Comparison of ENCODE assay signal across 25 cellular contexts in genomic region chr9:124439661-124440243, GRCh38. TPM values are rescaled to one million over a fixed set of nuclear protein-coding genes. Genes with fewer than 3 reads are reported as not detected.
"Had no signal": no experiment of that assay in that cellular context is flagged by ENCODE, and none has a peak within 500 bp of the region (broad histone marks: within the 10 kb centered on the region; RNA-seq: fewer than 3 reads in every experiment).

No MANE protein-coding gene starts in this region.

- H3K9me3 Mint-ChIP-seq: stimulated activated naive CD8-positive, alpha-beta T cell treated with anti-CD3 and anti-CD28 coated beads, Interleukin-15, amount 100 ng/mL, for 72 hours had no signal

- H3K4me1 Mint-ChIP-seq: naive thymus-derived CD8-positive, alpha-beta T cell; stimulated activated naive CD8-positive, alpha-beta T cell treated with anti-CD3 and anti-CD28 coated beads, Interleukin-15, amount 100 ng/mL, for 72 hours had no signal

- FAIRE-seq: colon, endothelial cell of umbilical vein, islet of Langerhans had no signal

- H3K4me3 ChIP-seq: heart right ventricle, mucosa of descending colon, ovary, testis, transverse colon had no signal

- H3K9me3 ChIP-seq: mucosa of descending colon, testis had no signal

- ATAC-seq: naive thymus-derived CD8-positive, alpha-beta T cell; right cardiac atrium; stimulated activated naive B cell treated with anti-CD40 and anti-IgM and Interleukin-4, amounts not matched to agents 10 μg/mL and 1 μg/mL and 100 μg/mL, for 72 hours; stimulated activated naive CD8-positive, alpha-beta T cell treated with anti-CD3 and anti-CD28 coated beads, Interleukin-15, amount 100 ng/mL, for 72 hours had no signal

- H3K4me1 ChIP-seq: heart right ventricle, testis, transverse colon had no signal

- H3K36me3 ChIP-seq: heart right ventricle, ovary, transverse colon had no signal

- H3K27ac Mint-ChIP-seq: progenitor cell of endocrine pancreas; stimulated activated naive B cell treated with anti-CD40 and anti-IgM and Interleukin-4, amounts not matched to agents 10 μg/mL and 1 μg/mL and 100 μg/mL, for 72 hours; stimulated activated naive CD8-positive, alpha-beta T cell treated with anti-CD3 and anti-CD28 coated beads, Interleukin-15, amount 100 ng/mL, for 72 hours had no signal

- H3K27me3 ChIP-seq: ovary, testis had no signal

- H3K27ac ChIP-seq: heart right ventricle, ovary, testis, transverse colon had no signal

- H3K4me3 Mint-ChIP-seq: naive thymus-derived CD8-positive, alpha-beta T cell; stimulated activated naive B cell treated with anti-CD40 and anti-IgM and Interleukin-4, amounts not matched to agents 10 μg/mL and 1 μg/mL and 100 μg/mL, for 72 hours; stimulated activated naive CD8-positive, alpha-beta T cell treated with anti-CD3 and anti-CD28 coated beads, Interleukin-15, amount 100 ng/mL, for 72 hours had no signal

- H3K36me3 Mint-ChIP-seq: naive thymus-derived CD8-positive, alpha-beta T cell had no signal

- DNase-seq: dermis blood vessel endothelial cell; erythroblast; foreskin melanocyte; heart right ventricle; hypothalamus; kidney glomerular epithelial cell; naive thymus-derived CD8-positive, alpha-beta T cell; ovary; right cardiac atrium; stimulated activated CD4-positive, alpha-beta T cell treated with anti-CD3 and anti-CD28 coated beads, Interleukin-15, amount 100 ng/mL, for 24 hours; stimulated activated CD4-positive, alpha-beta T cell treated with anti-CD3 and anti-CD28 coated beads, Interleukin-1b, Interleukin-23, amount 100 ng/mL, for 48 hours; stimulated activated CD4-positive, alpha-beta T cell treated with anti-CD3 and anti-CD28 coated beads, Interleukin-4, amount 100 ng/mL, for 24 hours; stimulated activated naive B cell treated with anti-CD40 and anti-IgM and Interleukin-4, amounts not matched to agents 10 μg/mL and 1 μg/mL and 100 μg/mL, for 72 hours; stimulated activated naive CD8-positive, alpha-beta T cell treated with anti-CD3 and anti-CD28 coated beads, Interleukin-15, amount 100 ng/mL, for 72 hours; testis; transverse colon had no signal

RNA-seq across cellular contexts. Expression of gene ADGRD2, which starts 10.5 kb away (rescaled TPM):
- total RNA-seq: dermis blood vessel endothelial cell; endothelial cell of umbilical vein; glomerular endothelial cell; liver; lung microvascular endothelial cell; mucosa of descending colon; naive thymus-derived CD8-positive, alpha-beta T cell; ovary; progenitor cell of endocrine pancreas; subcutaneous adipose tissue; transverse colon had no signal
